Comparison of ENCODE assay signal across 27 cellular contexts in genomic region chr14:22176930-22177329, GRCh38.
DNase-seq lines count a peak whose midpoint lies in the region; ATAC-seq lines count a peak whose summit lies in the region.
"Had no signal": no experiment of that assay in that cellular context is flagged by ENCODE, and none has a peak within 500 bp of the region (broad histone marks: within the 10 kb centered on the region; RNA-seq: fewer than 3 reads in every experiment).

No MANE protein-coding gene starts in this region.

- H3K4me2 ChIP-seq in mesenchymal stem cell (ENCODE audit: low read length, poor library complexity, severe bottlenecking), result no peak overlapping the region

- no peaks in the 10 kb centered on the region for H3K9me3 Mint-ChIP-seq in activated T-cell treated with anti-CD3 and anti-CD28 coated beads, Interleukin-2, amount 50 U/mL, for 4 hours
- no peaks in the 10 kb centered on the region for H3K9me3 Mint-ChIP-seq in activated T-helper 17 cell treated with anti-CD3 and anti-CD28 coated beads, Interleukin-2, amount 50 U/mL, for 72 hours
- H3K9me3 Mint-ChIP-seq: activated T-helper 2 cell treated with anti-CD3 and anti-CD28 coated beads, Interferon-gamma antibody, Interleukin-2, Interleukin-4, amounts not matched to agents 10 μg/mL and 5 μg/mL and 100 μg/mL, durations not matched to agents 14 hours and 24 hours and 36 hours; CD8-positive, alpha-beta memory T cell had no signal

- H2AK5ac ChIP-seq in mesenchymal stem cell (ENCODE audit: low read length, severe bottlenecking), result peak overlapping the region; percentile 85

- ATAC-seq in activated T-cell treated with anti-CD3 and anti-CD28 coated beads, Interleukin-2, amount 50 U/mL, for 4 hours, result peak; percentile 41 to 46
- ATAC-seq in activated T-helper 17 cell treated with anti-CD3 and anti-CD28 coated beads, Interleukin-2, amount 50 U/mL, for 72 hours (replicated peaks), result peak; percentile 78
- ATAC-seq in HG03521 (IDR thresholded peaks at IDR 0.05; ENCODE audit: unreplicated experiment), result no peak
- ATAC-seq: Panc1 had no signal

- no peak overlapping the region for H3K27ac Mint-ChIP-seq in activated T-helper 17 cell treated with anti-CD3 and anti-CD28 coated beads, Interleukin-2, amount 50 U/mL, for 72 hours
- H3K27ac Mint-ChIP-seq: B cell; CD8-positive, alpha-beta memory T cell had no signal

- 96% methylated on average over 1 of the region's 1 CpG for WGBS in mesenchymal stem cell

- no peaks in the 10 kb centered on the region for H3K79me1 ChIP-seq in mesenchymal stem cell (replicated peaks; ENCODE audit: low read length, poor library complexity, severe bottlenecking)

- H2BK120ac ChIP-seq in mesenchymal stem cell (ENCODE audit: low read depth, low read length), result no peak overlapping the region

- H3K9me3 ChIP-seq in KOPT-K1 (ENCODE audit: insufficient read depth, low read length, poor library complexity, severe bottlenecking) (no peaks in the 10 kb centered on the region), mesenchymal stem cell (ENCODE audit: control insufficient read depth, low read length) (no peaks in the 10 kb centered on the region)
- H3K9me3 ChIP-seq: adrenal gland, ovary, upper lobe of left lung had no signal

- H3K36me3 ChIP-seq in KOPT-K1 (ENCODE audit: insufficient read depth, low read length) (peaks cover 28% of the 10 kb centered on the region), mesenchymal stem cell (ENCODE audit: control insufficient read depth in 1 of 2, insufficient read depth in 2 of 2, low read depth in 1 of 2, low read length in 2 of 2) (no peaks in the 10 kb centered on the region)
- H3K36me3 ChIP-seq: adrenal gland, brain microvascular endothelial cell, ovary, upper lobe of left lung had no signal

- no peak overlapping the region for H3K18ac ChIP-seq in mesenchymal stem cell (ENCODE audit: low read depth in 1 of 2, low read length in 2 of 2)

- no peak overlapping the region for H3K14ac ChIP-seq in mesenchymal stem cell (ENCODE audit: low read length in 2 of 2)

- H3K27me3 Mint-ChIP-seq in activated T-cell treated with anti-CD3 and anti-CD28 coated beads, Interleukin-2, amount 50 U/mL, for 4 hours (ENCODE audit: low read depth), result no peaks in the 10 kb centered on the region
- no peaks in the 10 kb centered on the region for H3K27me3 Mint-ChIP-seq in activated T-helper 17 cell treated with anti-CD3 and anti-CD28 coated beads, Interleukin-2, amount 50 U/mL, for 72 hours
- H3K27me3 Mint-ChIP-seq: CD8-positive, alpha-beta memory T cell had no signal

- H3K4me1 ChIP-seq in mesenchymal stem cell (ENCODE audit: control insufficient read depth, insufficient read depth, low read depth, low read length), result peaks cover 4% of the 10 kb centered on the region
- H3K4me1 ChIP-seq: adrenal gland, upper lobe of left lung had no signal

- no peak overlapping the region for H3K9ac ChIP-seq in mesenchymal stem cell (ENCODE audit: low read length)

- H3K36me3 Mint-ChIP-seq in activated T-cell treated with anti-CD3 and anti-CD28 coated beads, Interleukin-2, amount 50 U/mL, for 4 hours (ENCODE audit: insufficient read depth), result no peaks in the 10 kb centered on the region
- H3K36me3 Mint-ChIP-seq in activated T-helper 17 cell treated with anti-CD3 and anti-CD28 coated beads, Interleukin-2, amount 50 U/mL, for 72 hours (ENCODE audit: low read depth), result no peaks in the 10 kb centered on the region
- H3K36me3 Mint-ChIP-seq: CD8-positive, alpha-beta memory T cell had no signal

- no peak for DNase-seq in activated T-cell treated with anti-CD3 and anti-CD28 coated beads, Interleukin-2, amount 50 U/mL, for 4 hours
- no peak for DNase-seq in activated T-cell treated with anti-CD3 and anti-CD28 coated beads, Interleukin-2, amount 50 U/mL, for 1 hour
- DNase-seq in mesenchymal stem cell, result no peak
- no peak for DNase-seq in NCI-H1105 (lab: John Stamatoyannopoulos, UW)
- no peak for DNase-seq in amniotic stem cell (lab: John Stamatoyannopoulos, UW)
- DNase-seq: adrenal gland; brain microvascular endothelial cell; CD8-positive, alpha-beta memory T cell; DMS 273 treated with DMSO at 0.1 percent for 48 hours; kidney; NCI-H1092 treated with DMSO at 0.1 percent for 48 hours; NCI-H187 treated with DMSO at 0.1 percent for 48 hours; NCI-H2171 treated with DMSO at 0.1 percent for 48 hours; NCI-H526; ovary; retina; SW 1271; T1000; upper lobe of left lung had no signal

- no peak overlapping the region for H3K23ac ChIP-seq in mesenchymal stem cell (ENCODE audit: low read length in 2 of 2)

- H2BK5ac ChIP-seq in mesenchymal stem cell (ENCODE audit: low read depth, low read length, poor library complexity, severe bottlenecking), result no peak overlapping the region

- H2AFZ ChIP-seq in mesenchymal stem cell (ENCODE audit: low read depth, low read length), result no peak overlapping the region

- H2BK12ac ChIP-seq in mesenchymal stem cell (ENCODE audit: low read length in 2 of 2), result peak overlapping the region in 1 of 2 experiments; percentile 45

- H3K27ac ChIP-seq in KOPT-K1 (ENCODE audit: low read depth, low read length, poor library complexity, severe bottlenecking), result peak overlapping the region; percentile 96
- no peak overlapping the region for H3K27ac ChIP-seq in mesenchymal stem cell (ENCODE audit: low read length, poor library complexity, severe bottlenecking)
- H3K27ac ChIP-seq: adrenal gland, brain microvascular endothelial cell, ovary, skin epidermis, upper lobe of left lung had no signal

- H3K4me1 Mint-ChIP-seq in activated T-cell treated with anti-CD3 and anti-CD28 coated beads, Interleukin-2, amount 50 U/mL, for 4 hours (ENCODE audit: low read depth), result peaks cover 13% of the 10 kb centered on the region
- no peaks in the 10 kb centered on the region for H3K4me1 Mint-ChIP-seq in activated T-helper 17 cell treated with anti-CD3 and anti-CD28 coated beads, Interleukin-2, amount 50 U/mL, for 72 hours

- no peak overlapping the region for H3K4me3 Mint-ChIP-seq in activated T-cell treated with anti-CD3 and anti-CD28 coated beads, Interleukin-2, amount 50 U/mL, for 4 hours
- peak overlapping the region; percentile 38 for H3K4me3 Mint-ChIP-seq in activated T-helper 17 cell treated with anti-CD3 and anti-CD28 coated beads, Interleukin-2, amount 50 U/mL, for 72 hours
- H3K4me3 Mint-ChIP-seq: B cell; CD8-positive, alpha-beta memory T cell had no signal

- peaks cover 0 to 10% of the 10 kb centered on the region in 2 experiments for H3K27me3 ChIP-seq in mesenchymal stem cell (ENCODE audit: control insufficient read depth in 1 of 2, insufficient read depth in 1 of 2, low read length in 2 of 2)
- H3K27me3 ChIP-seq: adrenal gland, brain microvascular endothelial cell, ovary, upper lobe of left lung had no signal

- H3K4me3 ChIP-seq in mesenchymal stem cell (ENCODE audit: insufficient read depth in 1 of 2, low read depth in 1 of 2, low read length in 2 of 2), result no peak overlapping the region
- H3K4me3 ChIP-seq: adrenal gland, lung, ovary, skin epidermis, upper lobe of left lung had no signal

- H4K8ac ChIP-seq in mesenchymal stem cell (ENCODE audit: low read length), result no peak overlapping the region

- H2BK15ac ChIP-seq in mesenchymal stem cell (ENCODE audit: low read depth, poor library complexity, severe bottlenecking), result no peak overlapping the region

- H4K91ac ChIP-seq in mesenchymal stem cell (ENCODE audit: low read length), result no peak overlapping the region

- no peak overlapping the region for H3K4ac ChIP-seq in mesenchymal stem cell (ENCODE audit: low read depth in 1 of 2, low read length in 2 of 2)
